14 cellular contexts compared by ENCODE assay signal in the genomic region with DNA sequence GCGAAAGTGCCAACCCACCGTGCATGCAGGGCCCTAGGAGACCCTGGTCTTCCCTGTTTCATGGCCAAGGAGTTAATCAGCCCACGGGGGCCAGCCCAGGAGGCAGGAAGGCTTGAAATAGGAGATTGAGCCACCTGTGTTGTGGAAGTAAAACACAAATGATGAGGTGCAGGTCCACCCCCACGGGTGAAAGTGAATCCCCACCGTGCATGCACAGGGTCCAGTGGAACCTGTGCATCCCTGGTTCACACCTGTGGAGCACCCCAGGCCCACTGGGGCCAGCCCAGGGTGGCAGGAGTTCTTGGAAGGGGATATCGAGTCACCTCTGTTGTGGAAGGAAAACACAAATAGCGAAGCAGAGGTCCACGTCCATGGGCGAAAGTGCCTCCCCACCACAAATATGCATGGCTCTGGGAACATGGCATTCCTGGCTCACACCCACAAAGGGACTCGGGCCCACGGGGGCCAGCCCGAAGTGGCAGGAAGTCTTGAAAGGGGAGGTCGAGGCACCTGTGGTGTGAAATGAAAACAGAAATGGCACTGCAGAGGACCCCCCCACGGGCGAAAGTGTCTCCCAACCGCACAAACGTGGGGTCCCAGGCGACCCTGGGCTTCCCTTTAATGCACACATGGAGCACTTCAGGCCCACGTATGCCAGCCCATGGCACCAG.
DNase-seq lines count a peak whose midpoint lies in the region; ATAC-seq, FAIRE-seq and TF ChIP-seq lines count a peak whose summit lies in the region.
"Had no signal": no experiment of that assay in that cellular context is flagged by ENCODE, and none has a peak within 500 bp of the region (broad histone marks: within the 10 kb centered on the region; RNA-seq: fewer than 3 reads in every experiment).

No MANE protein-coding gene starts in this region.

- TF ChIP-seq CTCF in chondrocyte (IDR thresholded peaks at IDR 0.05) (no peak), mesothelial cell of epicardium (IDR thresholded peaks at IDR 0.05; ENCODE audit: unreplicated experiment) (no peak)

- H3K4me1 Mint-ChIP-seq in activated naive CD8-positive, alpha-beta T cell treated with anti-CD3 and anti-CD28 coated beads, Interleukin-2, amount 10 ng/mL, durations not matched to agents 7 days and 5 days = no peaks in the 10 kb centered on the region
- H3K4me1 Mint-ChIP-seq in activated naive CD8-positive, alpha-beta T cell treated with anti-CD3 and anti-CD28 coated beads for 36 hours = no peaks in the 10 kb centered on the region
- H3K4me1 Mint-ChIP-seq in chondrocyte (ENCODE audit: low read depth) (no peaks in the 10 kb centered on the region), mesothelial cell of epicardium (no peaks in the 10 kb centered on the region)

- DNase-seq in activated naive CD8-positive, alpha-beta T cell treated with anti-CD3 and anti-CD28 coated beads, Interleukin-2, amount 10 ng/mL, durations not matched to agents 7 days and 5 days = peak; percentile 9
- DNase-seq in activated naive CD8-positive, alpha-beta T cell treated with anti-CD3 and anti-CD28 coated beads for 36 hours = no peak
- DNase-seq in chondrocyte (ENCODE audit: low spot score) (peak; percentile 64), mesothelial cell of epicardium (ENCODE audit: low spot score in 2 of 2, unreplicated experiment in 2 of 2) (peak; percentile 5 to 28), urothelium cell line (ENCODE audit: low spot score) (peak; percentile 0), anterior cingulate cortex (lab: John Stamatoyannopoulos, UW) (no peak), GM19240 (ENCODE audit: insufficient read length, low spot score) (no peak), GM12891 (ENCODE audit: insufficient read length, low spot score) (no peak)
- DNase-seq: DND-41, NCI-H510A treated with DMSO at 0.1 percent for 48 hours, nucleus accumbens had no signal

- H3K4me3 Mint-ChIP-seq in activated naive CD8-positive, alpha-beta T cell treated with anti-CD3 and anti-CD28 coated beads, Interleukin-2, amount 10 ng/mL, durations not matched to agents 7 days and 5 days = no peak overlapping the region
- no peak overlapping the region for H3K4me3 Mint-ChIP-seq in activated naive CD8-positive, alpha-beta T cell treated with anti-CD3 and anti-CD28 coated beads for 36 hours
- H3K4me3 Mint-ChIP-seq in chondrocyte (ENCODE audit: unreplicated experiment) = no peak overlapping the region
- H3K4me3 Mint-ChIP-seq in mesothelial cell of epicardium = no peak overlapping the region

- ATAC-seq in activated naive CD8-positive, alpha-beta T cell treated with anti-CD3 and anti-CD28 coated beads, Interleukin-2, amount 10 ng/mL, durations not matched to agents 7 days and 5 days (ENCODE audit: low read depth) = no peak
- ATAC-seq: HCT116 had no signal

- no peak for TF ChIP-seq POLR2A in GM12891 (IDR thresholded peaks at IDR 0.05; ENCODE audit: low read depth, low read length)

- POLR2A ChIA-PET in activated naive CD8-positive, alpha-beta T cell treated with anti-CD3 and anti-CD28 coated beads, Interleukin-2, amount 10 ng/mL, durations not matched to agents 7 days and 5 days (lab: Charles Lee) = no interaction called here

- H3K36me3 Mint-ChIP-seq in activated naive CD8-positive, alpha-beta T cell treated with anti-CD3 and anti-CD28 coated beads, Interleukin-2, amount 10 ng/mL, durations not matched to agents 7 days and 5 days = no peaks in the 10 kb centered on the region
- no peaks in the 10 kb centered on the region for H3K36me3 Mint-ChIP-seq in activated naive CD8-positive, alpha-beta T cell treated with anti-CD3 and anti-CD28 coated beads for 36 hours
- peaks cover 2% of the 10 kb centered on the region for H3K36me3 Mint-ChIP-seq in chondrocyte (ENCODE audit: low read depth)
- no peaks in the 10 kb centered on the region for H3K36me3 Mint-ChIP-seq in mesothelial cell of epicardium

- peaks cover 13% of the 10 kb centered on the region for H3K9me3 Mint-ChIP-seq in activated naive CD8-positive, alpha-beta T cell treated with anti-CD3 and anti-CD28 coated beads, Interleukin-2, amount 10 ng/mL, durations not matched to agents 7 days and 5 days
- peaks cover 25% of the 10 kb centered on the region for H3K9me3 Mint-ChIP-seq in activated naive CD8-positive, alpha-beta T cell treated with anti-CD3 and anti-CD28 coated beads for 36 hours
- H3K9me3 Mint-ChIP-seq in chondrocyte (ENCODE audit: low read depth) = peaks cover 50% of the 10 kb centered on the region
- peaks cover 26% of the 10 kb centered on the region for H3K9me3 Mint-ChIP-seq in mesothelial cell of epicardium

- no peaks in the 10 kb centered on the region for H3K27me3 Mint-ChIP-seq in activated naive CD8-positive, alpha-beta T cell treated with anti-CD3 and anti-CD28 coated beads, Interleukin-2, amount 10 ng/mL, durations not matched to agents 7 days and 5 days
- H3K27me3 Mint-ChIP-seq in activated naive CD8-positive, alpha-beta T cell treated with anti-CD3 and anti-CD28 coated beads for 36 hours = no peaks in the 10 kb centered on the region
- H3K27me3 Mint-ChIP-seq in chondrocyte (ENCODE audit: low read depth) = no peaks in the 10 kb centered on the region
- H3K27me3 Mint-ChIP-seq in mesothelial cell of epicardium (ENCODE audit: low read depth) = no peaks in the 10 kb centered on the region

- no peak for FAIRE-seq in urothelium cell line (lab: Jason Lieb, UNC)
- FAIRE-seq in GM12891 (lab: Jason Lieb, UNC) = no peak
- FAIRE-seq: endometrium, HTR-8/SVneo had no signal

- no peak overlapping the region for H3K27ac Mint-ChIP-seq in activated naive CD8-positive, alpha-beta T cell treated with anti-CD3 and anti-CD28 coated beads, Interleukin-2, amount 10 ng/mL, durations not matched to agents 7 days and 5 days
- H3K27ac Mint-ChIP-seq in activated naive CD8-positive, alpha-beta T cell treated with anti-CD3 and anti-CD28 coated beads for 36 hours = no peak overlapping the region
- no peak overlapping the region for H3K27ac Mint-ChIP-seq in chondrocyte (ENCODE audit: unreplicated experiment)
- no peak overlapping the region for H3K27ac Mint-ChIP-seq in mesothelial cell of epicardium

TF ChIP-seq in GM12891, 5 proteins besides CTCF, POLR2A, EP300 and RAD21:
- TF ChIP-seq TAF1 (IDR thresholded peaks at IDR 0.05; ENCODE audit: low read depth, low read length) = no peak
- TF ChIP-seq PAX5 (IDR thresholded peaks at IDR 0.05; ENCODE audit: insufficient read depth, low read length, severe bottlenecking) = no peak
- TF ChIP-seq POLR2AphosphoS5 (IDR thresholded peaks at IDR 0.05; ENCODE audit: low read depth, low read length) = no peak
- TF ChIP-seq POU2F2 (IDR thresholded peaks at IDR 0.05; ENCODE audit: low read depth, low read length) = no peak
- TF ChIP-seq SPI1 (IDR thresholded peaks at IDR 0.05; ENCODE audit: low read depth, low read length) = no peak

Comparison
In these comparisons a context has a peak if more than half of its experiments do, and no peak if none do; other contexts are left out.
1. DNase-seq: peak in activated naive CD8-positive, alpha-beta T cell treated with anti-CD3 and anti-CD28 coated beads, Interleukin-2, amount 10 ng/mL, durations not matched to agents 7 days and 5 days (single experiment), chondrocyte (single experiment), mesothelial cell of epicardium (2 of 2) and urothelium cell line (single experiment); none in activated naive CD8-positive, alpha-beta T cell treated with anti-CD3 and anti-CD28 coated beads for 36 hours (single experiment), anterior cingulate cortex (0 of 58), GM19240 (single experiment) and GM12891 (single experiment).